1 cellular context compared by ENCODE assay signal in the genomic region with DNA sequence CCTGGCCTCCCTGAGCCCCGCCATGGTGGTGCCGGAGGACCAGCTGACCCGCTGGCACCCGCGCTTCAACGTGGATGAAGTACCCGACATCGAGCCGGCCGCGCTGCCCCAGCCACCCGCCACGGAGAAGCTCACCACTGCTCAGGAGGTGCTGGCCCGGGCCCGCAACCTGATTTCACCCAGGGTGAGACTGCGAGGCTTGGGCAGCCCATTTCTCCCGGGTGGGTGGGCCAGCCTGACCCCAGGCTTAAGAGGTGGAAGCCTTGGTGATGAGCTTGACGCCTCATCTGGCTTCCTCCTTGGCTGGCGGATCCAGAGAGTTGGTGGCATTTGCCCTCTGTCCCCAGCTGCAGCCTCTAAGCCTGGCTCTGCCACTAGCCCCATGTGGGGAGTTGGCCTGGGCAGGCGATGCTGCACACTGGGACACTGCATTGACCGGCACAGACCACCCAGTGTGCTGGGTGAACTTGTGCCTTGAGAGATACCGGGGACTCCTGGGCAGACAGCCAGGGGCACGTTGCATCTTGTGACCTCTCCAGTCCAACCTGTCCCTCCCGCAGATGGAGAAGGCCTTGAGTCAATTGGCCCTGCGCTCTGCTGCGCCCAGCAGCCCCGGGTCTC.
A peak's percentile ranks its signal among the peaks of the same experiment; 100 is the strongest.
TF ChIP-seq lines count a peak whose summit lies in the region.

No MANE protein-coding gene starts in this region.

TF ChIP-seq in H1, 55 proteins besides CTCF, POLR2A, EP300 and RAD21:
- TF ChIP-seq POLR2AphosphoS5 (IDR thresholded peaks at IDR 0.05; ENCODE audit: low read depth, low read length): peak; percentile 83
- no peak for TF ChIP-seq GABPA (IDR thresholded peaks at IDR 0.05; ENCODE audit: borderline replicate concordance, insufficient read depth, low read length)
- no peak for TF ChIP-seq SIX5 (IDR thresholded peaks at IDR 0.05; ENCODE audit: low read depth, low read length)
- TF ChIP-seq SUZ12 (IDR thresholded peaks at IDR 0.05; ENCODE audit: low read length): no peak
- no peak for TF ChIP-seq TCF12 (IDR thresholded peaks at IDR 0.05; ENCODE audit: low read depth, low read length)
- no peak for TF ChIP-seq TEAD4 (IDR thresholded peaks at IDR 0.05; ENCODE audit: low read depth, low read length)
